26 cellular contexts compared by ENCODE assay signal in the genomic region with DNA sequence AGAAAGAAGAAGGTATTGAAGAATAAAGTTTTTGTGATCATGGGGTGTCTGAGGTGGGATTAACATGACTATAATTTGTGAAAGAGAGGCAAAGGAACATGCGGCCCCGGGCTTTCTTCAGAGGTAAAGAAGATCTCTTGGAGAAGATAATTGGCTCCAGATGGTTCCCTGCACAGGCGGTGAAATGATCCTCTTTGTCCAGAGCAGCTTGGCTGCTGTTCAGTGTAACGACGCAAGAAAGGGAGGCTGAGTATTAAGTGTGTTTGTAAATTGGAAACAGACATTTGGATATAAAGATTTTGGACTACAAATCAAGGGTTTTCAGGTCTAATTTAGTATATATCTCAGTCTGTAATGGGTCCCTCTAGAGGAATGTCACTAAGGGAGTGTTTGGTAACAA. TPM values are rescaled to one million over a fixed set of nuclear protein-coding genes. Genes with fewer than 3 reads are reported as not detected.
DNase-seq lines count a peak whose midpoint lies in the region; ATAC-seq and TF ChIP-seq lines count a peak whose summit lies in the region.
"Had no signal": no experiment of that assay in that cellular context is flagged by ENCODE, and none has a peak within 500 bp of the region (broad histone marks: within the 10 kb centered on the region; RNA-seq: fewer than 3 reads in every experiment).

No MANE protein-coding gene starts in this region.

- H3K27me3 ChIP-seq in AG04450 (ENCODE audit: control insufficient read depth, insufficient read depth, low read length), result no peaks in the 10 kb centered on the region
- peaks cover 12% of the 10 kb centered on the region; the same call in 1 of the 2 replicates for H3K27me3 ChIP-seq in GM23248 (replicated peaks; ENCODE audit: insufficient read depth)

- no peaks in the 10 kb centered on the region for H3K4me1 Mint-ChIP-seq in natural killer cell treated with Interleukin-12 subunit alpha and Interleukin-12 subunit beta and Interleukin-15 and Interleukin-18, amount 100 ng/mL, for 72 hours (ENCODE audit: low read depth in 2 of 2)
- H3K4me1 Mint-ChIP-seq: T-cell, WTC11 had no signal

- no peak overlapping the region for H3K27ac ChIP-seq in AG04450 (ENCODE audit: low read depth, low read length)
- H3K27ac ChIP-seq in GM23248, result no peak overlapping the region
- H3K27ac ChIP-seq: A549, psoas muscle had no signal

- WGBS in GM23248 (ENCODE audit: low coverage in 1 of 2, low lambda C conversion rate in 2 of 2, missing lambda C conversion rate in 2 of 2), 2 experiments, result 3 to 4% methylated on average over 5 of the region's 5 CpGs
- 43 to 63% methylated on average over 5 of the region's 5 CpGs for WGBS in lower leg skin, 2 donors

- no peaks in the 10 kb centered on the region for H4K20me1 ChIP-seq in GM23248 (ENCODE audit: insufficient read depth)

- H3K79me2 ChIP-seq in GM23248 (ENCODE audit: insufficient read depth), result no peaks in the 10 kb centered on the region

- H3K4me3 Mint-ChIP-seq in natural killer cell treated with Interleukin-12 subunit alpha and Interleukin-12 subunit beta and Interleukin-15 and Interleukin-18, amount 100 ng/mL, for 72 hours, result no peak overlapping the region
- H3K4me3 Mint-ChIP-seq: stimulated activated naive CD8-positive, alpha-beta T cell treated with anti-CD3 and anti-CD28 coated beads, Interleukin-15, Interleukin-2, amounts not matched to agents 100 ng/mL and 50 ng/mL, for 24 hours; T-cell; WTC11 had no signal

- no peak for TF ChIP-seq CTCF in AG04450 (IDR thresholded peaks at IDR 0.05; ENCODE audit: low read depth, low read length)
- no peak for TF ChIP-seq CTCF in lower leg skin (IDR thresholded peaks at IDR 0.05)

- no peaks in the 10 kb centered on the region for H3F3A ChIP-seq in GM23248 (ENCODE audit: insufficient read depth)

- no peak overlapping the region for H2AFZ ChIP-seq in GM23248

- TF ChIP-seq POLR2A in lower leg skin (IDR thresholded peaks at IDR 0.05), result no peak

- H3K9me2 ChIP-seq in GM23248 (ENCODE audit: insufficient read depth), result no peaks in the 10 kb centered on the region

- in situ Hi-C loops in GM23248 (cut with MboI), result no loop called here

- intact Hi-C loops in lower leg skin (cut with DNase I; ENCODE audit: low total_unique reads), result no loop called here

- H3K4me3 ChIP-seq in AG04450 (ENCODE audit: low read depth, low read length) (no peak overlapping the region), GM23248 (no peak overlapping the region), lower leg skin (ENCODE audit: low read depth, poor library complexity, severe bottlenecking) (no peak overlapping the region)
- H3K4me3 ChIP-seq: A549, psoas muscle had no signal

- H3K36me3 ChIP-seq in GM23248 (ENCODE audit: low read depth), result no peaks in the 10 kb centered on the region

- DNase-seq in AG04450 (ENCODE audit: low read depth, low spot score), result peak; percentile 1
- DNase-seq in GM23248, result peak; percentile 81
- DNase-seq in lower leg skin (ENCODE audit: low spot score in 2 of 2), result peak; percentile 63 to 88
- no peak for DNase-seq in DMS53 treated with DMSO at 0.1 percent for 48 hours (lab: John Stamatoyannopoulos, UW; ENCODE audit: unreplicated experiment)
- DNase-seq in natural killer cell treated with Interleukin-12 subunit alpha and Interleukin-12 subunit beta and Interleukin-15 and Interleukin-18, amount 100 ng/mL, for 72 hours (ENCODE audit: low spot score), result no peak
- no peak for DNase-seq in C1 segment of cervical spinal cord (lab: John Stamatoyannopoulos, UW)
- DNase-seq: activated gamma-delta T cell, anterior cingulate cortex, Caco-2, H7, head of caudate nucleus, NCI-H1417, NCI-H510A treated with DMSO at 0.1 percent for 48 hours, T-cell had no signal

- H3K27ac Mint-ChIP-seq in natural killer cell treated with Interleukin-12 subunit alpha and Interleukin-12 subunit beta and Interleukin-15 and Interleukin-18, amount 100 ng/mL, for 72 hours, result no peak overlapping the region
- H3K27ac Mint-ChIP-seq: stimulated activated naive CD8-positive, alpha-beta T cell treated with anti-CD3 and anti-CD28 coated beads, Interleukin-15, Interleukin-2, amounts not matched to agents 100 ng/mL and 50 ng/mL, for 24 hours; T-cell; WTC11 had no signal

- H3K36me3 Mint-ChIP-seq in natural killer cell treated with Interleukin-12 subunit alpha and Interleukin-12 subunit beta and Interleukin-15 and Interleukin-18, amount 100 ng/mL, for 72 hours, result no peaks in the 10 kb centered on the region
- H3K36me3 Mint-ChIP-seq: T-cell, WTC11 had no signal

- no peaks in the 10 kb centered on the region for H3K4me1 ChIP-seq in GM23248 (ENCODE audit: insufficient read depth)
- H3K4me1 ChIP-seq: A549, Caco-2, psoas muscle had no signal

- H3K9ac ChIP-seq in GM23248, result no peak overlapping the region

- CTCF ChIA-PET in AG04450 (lab: Charles Lee), result no interaction called here

- H3K9me3 Mint-ChIP-seq in natural killer cell treated with Interleukin-12 subunit alpha and Interleukin-12 subunit beta and Interleukin-15 and Interleukin-18, amount 100 ng/mL, for 72 hours, result no peaks in the 10 kb centered on the region
- H3K9me3 Mint-ChIP-seq: stimulated activated naive CD8-positive, alpha-beta T cell treated with anti-CD3 and anti-CD28 coated beads, Interleukin-15, Interleukin-2, amounts not matched to agents 100 ng/mL and 50 ng/mL, for 24 hours; T-cell; WTC11 had no signal

- no peak overlapping the region for H3K4me2 ChIP-seq in GM23248 (ENCODE audit: unreplicated experiment)
- H3K4me2 ChIP-seq: A549 had no signal

- POLR2A ChIA-PET in AG04450 (lab: Yijun Ruan, JAX), result no interaction called here

- H3K9me3 ChIP-seq in AG04450 (ENCODE audit: control insufficient read depth, insufficient read depth, low read length) (no peaks in the 10 kb centered on the region), GM23248 (ENCODE audit: low read depth) (no peaks in the 10 kb centered on the region)
- H3K9me3 ChIP-seq: A549, Caco-2, psoas muscle had no signal

- ATAC-seq in SK-N-SH treated with all-trans-retinoic acid at 6 μM for 48 hours (peak; percentile 100), GM21526 (IDR thresholded peaks at IDR 0.05; ENCODE audit: low FRiP score, unreplicated experiment) (no peak)
- no peak for ATAC-seq in natural killer cell treated with Interleukin-12 subunit alpha and Interleukin-12 subunit beta and Interleukin-15 and Interleukin-18, amount 100 ng/mL, for 72 hours
- ATAC-seq: A549, Panc1, psoas muscle, T-cell, WTC11 had no signal

- no peaks in the 10 kb centered on the region for H3K27me3 Mint-ChIP-seq in natural killer cell treated with Interleukin-12 subunit alpha and Interleukin-12 subunit beta and Interleukin-15 and Interleukin-18, amount 100 ng/mL, for 72 hours

TF ChIP-seq in SK-N-SH treated with all-trans-retinoic acid at 6 μM for 48 hours, 23 proteins besides CTCF, POLR2A, EP300 and RAD21:
- TF ChIP-seq TCF4 (CRISPR knock-in tag; IDR thresholded peaks at IDR 0.05; ENCODE audit: borderline replicate concordance), result peak; percentile 74
- no peak for TF ChIP-seq RARB (CRISPR knock-in tag; IDR thresholded peaks at IDR 0.05)
- TF ChIP-seq, protein P1, sequence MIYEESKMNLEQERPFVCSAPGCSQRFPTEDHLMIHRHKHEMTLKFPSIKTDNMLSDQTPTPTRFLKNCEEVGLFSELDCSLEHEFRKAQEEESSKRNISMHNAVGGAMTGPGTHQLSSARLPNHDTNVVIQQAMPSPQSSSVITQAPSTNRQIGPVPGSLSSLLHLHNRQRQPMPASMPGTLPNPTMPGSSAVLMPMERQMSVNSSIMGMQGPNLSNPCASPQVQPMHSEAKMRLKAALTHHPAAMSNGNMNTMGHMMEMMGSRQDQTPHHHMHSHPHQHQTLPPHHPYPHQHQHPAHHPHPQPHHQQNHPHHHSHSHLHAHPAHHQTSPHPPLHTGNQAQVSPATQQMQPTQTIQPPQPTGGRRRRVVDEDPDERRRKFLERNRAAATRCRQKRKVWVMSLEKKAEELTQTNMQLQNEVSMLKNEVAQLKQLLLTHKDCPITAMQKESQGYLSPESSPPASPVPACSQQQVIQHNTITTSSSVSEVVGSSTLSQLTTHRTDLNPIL (CRISPR knock-in tag; IDR thresholded peaks at IDR 0.05; ENCODE audit: low read depth), result no peak

RNA-seq across cellular contexts. Expression of a gene that starts 4.3 kb away (rescaled TPM):
- polyA plus RNA-seq in AG04450 (2011; rRNA removed), result not detected in 2 replicates
- not detected in 2 replicates for polyA minus RNA-seq in AG04450 (2011; rRNA and poly(A)+ RNA removed)
- total RNA-seq in GM23248 (2014; rRNA removed; shearing (Covaris generic)), result not detected in 2 replicates
- polyA plus RNA-seq in GM23248 (2016; fragmentation: Nextera tagmentation; extraction: Ambion mirVana), result not detected in 2 replicates
- total RNA-seq in lower leg skin, result under 1 TPM in 1 of 4 donors, not detected in 3; 0.42 TPM
- total RNA-seq in natural killer cell treated with Interleukin-12 subunit alpha and Interleukin-12 subunit beta and Interleukin-15 and Interleukin-18, amount 100 ng/mL, for 72 hours, result not detected
- total RNA-seq: activated CD8-positive, alpha-beta memory T cell treated with anti-CD3 and anti-CD28 coated beads for 36 hours; Caco-2; endothelial cell of umbilical vein; LHCN-M2; lung microvascular endothelial cell; psoas muscle; T-cell had no signal
- polyA plus RNA-seq: A549, endothelial cell of umbilical vein, neural cell, psoas muscle had no signal

Comparison
In these comparisons a context has a peak if more than half of its experiments do, and no peak if none do; other contexts are left out.
1. DNase-seq: peak in AG04450 (single experiment), GM23248 (single experiment) and lower leg skin (2 of 2); none in DMS53 treated with DMSO at 0.1 percent for 48 hours (single experiment), natural killer cell treated with Interleukin-12 subunit alpha and Interleukin-12 subunit beta and Interleukin-15 and Interleukin-18, amount 100 ng/mL, for 72 hours (single experiment) and C1 segment of cervical spinal cord (0 of 14).